In the genomic region with DNA sequence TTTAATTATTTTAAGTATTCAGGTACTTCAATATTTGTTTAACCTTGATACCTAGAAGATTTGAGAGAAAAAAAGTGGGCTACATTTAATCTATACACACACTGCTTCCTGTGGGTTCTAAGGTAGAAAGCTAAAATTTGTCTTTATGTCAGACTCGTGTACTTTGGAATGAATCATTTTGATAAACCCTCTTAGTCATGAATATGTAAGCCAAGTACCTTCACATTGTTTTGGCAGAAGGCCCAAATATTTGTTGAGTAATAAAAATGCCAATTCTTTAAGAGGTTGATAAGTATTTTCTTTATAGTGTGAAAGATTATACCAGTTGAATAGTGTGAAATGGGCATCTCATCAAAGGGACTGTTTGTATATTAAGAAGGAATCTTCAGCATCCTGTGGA, we compare ENCODE assay signal across 15 cellular contexts.
DNase-seq lines count a peak whose midpoint lies in the region; ATAC-seq and TF ChIP-seq lines count a peak whose summit lies in the region.
"Had no signal": no experiment of that assay in that cellular context is flagged by ENCODE, and none has a peak within 500 bp of the region (broad histone marks: within the 10 kb centered on the region; RNA-seq: fewer than 3 reads in every experiment).

No MANE protein-coding gene starts in this region.

- TF ChIP-seq CTCF in omental fat pad (IDR thresholded peaks at IDR 0.05) (no peak), endothelial cell (IDR thresholded peaks at IDR 0.05; ENCODE audit: unreplicated experiment) (no peak)

- no peaks in the 10 kb centered on the region for H3K9me3 Mint-ChIP-seq in endothelial cell (ENCODE audit: unreplicated experiment)

- H3K27ac Mint-ChIP-seq in endothelial cell (ENCODE audit: unreplicated experiment) = no peak overlapping the region
- H3K27ac Mint-ChIP-seq: CD8-positive, alpha-beta memory T cell had no signal

- H3K27me3 Mint-ChIP-seq in endothelial cell (ENCODE audit: unreplicated experiment) = no peaks in the 10 kb centered on the region

- DNase-seq in H4 (ENCODE audit: low spot score) (peak; percentile 4), NCI-H69 (lab: John Stamatoyannopoulos, UW) (peak; percentile 21), omental fat pad (ENCODE audit: low spot score) (no peak), endothelial cell (ENCODE audit: low spot score) (no peak), substantia nigra (lab: John Stamatoyannopoulos, UW) (no peak)
- DNase-seq: activated naive CD4-positive, alpha-beta T cell; CD8-positive, alpha-beta memory T cell; glutamatergic neuron; left ventricle myocardium superior; NCI-H524 treated with DMSO at 0.1 percent for 48 hours; thyroid gland had no signal

- peak; percentile 35 for ATAC-seq in esophagus mucosa
- peak; percentile 75 for ATAC-seq in omental fat pad (ENCODE audit: low FRiP score)
- no peak for ATAC-seq in HG03175 (IDR thresholded peaks at IDR 0.05; ENCODE audit: unreplicated experiment)
- ATAC-seq in HG03135 (IDR thresholded peaks at IDR 0.05; ENCODE audit: unreplicated experiment) = no peak
- ATAC-seq: left ventricle myocardium superior had no signal

- H3K27ac ChIP-seq in substantia nigra (ENCODE audit: low read depth, low read length, poor library complexity, severe bottlenecking) = no peak overlapping the region
- H3K27ac ChIP-seq: SJCRH30, thyroid gland had no signal

- H3K4me1 Mint-ChIP-seq in endothelial cell (ENCODE audit: unreplicated experiment) = no peaks in the 10 kb centered on the region
- H3K4me1 Mint-ChIP-seq: CD8-positive, alpha-beta memory T cell had no signal

- no peak overlapping the region for H3K4me3 Mint-ChIP-seq in endothelial cell (ENCODE audit: unreplicated experiment)
- H3K4me3 Mint-ChIP-seq: CD8-positive, alpha-beta memory T cell had no signal

- no peaks in the 10 kb centered on the region for H3K36me3 Mint-ChIP-seq in endothelial cell (ENCODE audit: low read depth, unreplicated experiment)
- H3K36me3 Mint-ChIP-seq: CD8-positive, alpha-beta memory T cell had no signal

Comparison
In these comparisons a context has a peak if more than half of its experiments do, and no peak if none do; other contexts are left out.
1. DNase-seq: peak in H4 (single experiment) and NCI-H69 (single experiment); none in omental fat pad (single experiment), endothelial cell (single experiment) and substantia nigra (0 of 49).
2. ATAC-seq: peak in esophagus mucosa (single experiment) and omental fat pad (single experiment); none in HG03175 (single experiment) and HG03135 (single experiment).